In genomic region chr11:123741159-123741951, GRCh38 we compare ENCODE assay signal across 8 cellular contexts. TPM values are rescaled to one million over a fixed set of nuclear protein-coding genes. Genes with fewer than 3 reads are reported as not detected.
A peak's percentile ranks its signal among the peaks of the same experiment; 100 is the strongest.
DNase-seq lines count a peak whose midpoint lies in the region; ATAC-seq and TF ChIP-seq lines count a peak whose summit lies in the region.

ZNF202 (minus strand) TSS chr11:123741660; CDS start chr11:123730888, 10,772 bp downstream.

- peak; percentile 63 for DNase-seq in NCI-H146 treated with DMSO at 0.1 percent for 48 hours (lab: John Stamatoyannopoulos, UW; ENCODE audit: unreplicated experiment)
- peak; percentile 79 to 91 (median 86) for DNase-seq in T-helper 1 cell
- peak; percentile 90 to 94 (median 93) for DNase-seq in adrenal gland
- peak; percentile 93 for DNase-seq in heart right ventricle
- peak; percentile 98 for DNase-seq in posterior vena cava (ENCODE audit: low spot score)
- peak; percentile 96 for DNase-seq in upper lobe of right lung

- H3K4me1 ChIP-seq in adrenal gland (replicated peaks in 1 of 2) (peaks cover 9 to 18% of the 10 kb centered on the region in 2 donors), heart right ventricle (peaks cover 7 to 26% (median 17%) of the 10 kb centered on the region in 9 donors), upper lobe of right lung (peaks cover 15% of the 10 kb centered on the region)

- H3K27me3 ChIP-seq in adrenal gland (no peaks in the 10 kb centered on the region), heart right ventricle (no peaks in the 10 kb centered on the region), upper lobe of right lung (no peaks in the 10 kb centered on the region)

- ATAC-seq in HG02884 (IDR thresholded peaks at IDR 0.05; ENCODE audit: unreplicated experiment) (peak; percentile 98), heart right ventricle (peak; percentile 98 to 99 (median 98)), upper lobe of right lung (peak; percentile 99)

- H3K4me3 ChIP-seq in adrenal gland (peak within 1 kb of the TSS; percentile 52 to 100 (median 90)), heart right ventricle (peak within 1 kb of the TSS; percentile 85 to 98 (median 91)), upper lobe of right lung (peak within 1 kb of the TSS; percentile 94)

- intact Hi-C loops in adrenal gland (cut with DNase I) (no loop called here), heart right ventricle (cut with DNase I) (no loop called here), posterior vena cava (cut with DNase I) (no loop called here), upper lobe of right lung (cut with DNase I) (no loop called here)

- peak; percentile 70 for TF ChIP-seq POLR2A in GM15510 (IDR thresholded peaks at IDR 0.05; ENCODE audit: borderline replicate concordance, extremely low read depth, insufficient read length)
- TF ChIP-seq POLR2A in adrenal gland (IDR thresholded peaks at IDR 0.05), result peak; percentile 26 to 68

- H3K36me3 ChIP-seq in adrenal gland (replicated peaks in 1 of 2) (no peaks in the 10 kb centered on the region), heart right ventricle (peaks cover 0 to 29% (median 0%) of the 10 kb centered on the region in 9 donors), upper lobe of right lung (no peaks in the 10 kb centered on the region)

- TF ChIP-seq CTCF in adrenal gland (IDR thresholded peaks at IDR 0.05) (peak in 4 of 6 experiments; percentile 22 to 39 (median 28)), heart right ventricle (IDR thresholded peaks at IDR 0.05) (peak in 5 of 9 donors; percentile 12 to 34 (median 30)), upper lobe of right lung (IDR thresholded peaks at IDR 0.05) (no peak)

- no peaks in the 10 kb centered on the region for H3K9me3 ChIP-seq in adrenal gland (replicated peaks in 1 of 3)
- no peaks in the 10 kb centered on the region for H3K9me3 ChIP-seq in heart right ventricle
- no peaks in the 10 kb centered on the region for H3K9me3 ChIP-seq in upper lobe of right lung

- WGBS in adrenal gland, 4 donors, result 0 to 1% (median 0%) methylated on average over 21 to 65 of the region's 65 CpGs
- WGBS in heart right ventricle, 2 donors, result 0 to 1% methylated on average over 65 of the region's 65 CpGs

- H3K27ac ChIP-seq in adrenal gland (peak within 1 kb of the TSS in 4 of 5 donors; percentile 24 to 86 (median 75)), heart right ventricle (peak within 1 kb of the TSS; percentile 25 to 92 (median 86)), upper lobe of right lung (peak within 1 kb of the TSS; percentile 80)

RNA-seq across cellular contexts. Expression of gene ZNF202, which starts in this region (rescaled TPM):
- 1 to 10 TPM; 1.5 to 7.7 (median 5.9) TPM for total RNA-seq in adrenal gland
- 10 to 100 TPM in 1 of 3 donors, 1 to 10 TPM in 2; 6.6 to 10.9 (median 9.3) TPM for polyA plus RNA-seq in adrenal gland
- total RNA-seq in heart right ventricle, result 1 to 10 TPM; 3.8 to 6.0 (median 4.2) TPM
- polyA plus RNA-seq in heart right ventricle, result 1 to 10 TPM; 4.1 to 4.5 TPM
- 1 to 10 TPM; 6.2 to 6.4 TPM for total RNA-seq in posterior vena cava
- total RNA-seq in upper lobe of right lung, result 9.6 TPM

Comparison
In these comparisons a context has a peak if more than half of its experiments do, and no peak if none do; other contexts are left out.
1. Peak in every context shown above with its lines: DNase-seq, ATAC-seq, H3K4me3 ChIP-seq and H3K27ac ChIP-seq.